In the genomic region with DNA sequence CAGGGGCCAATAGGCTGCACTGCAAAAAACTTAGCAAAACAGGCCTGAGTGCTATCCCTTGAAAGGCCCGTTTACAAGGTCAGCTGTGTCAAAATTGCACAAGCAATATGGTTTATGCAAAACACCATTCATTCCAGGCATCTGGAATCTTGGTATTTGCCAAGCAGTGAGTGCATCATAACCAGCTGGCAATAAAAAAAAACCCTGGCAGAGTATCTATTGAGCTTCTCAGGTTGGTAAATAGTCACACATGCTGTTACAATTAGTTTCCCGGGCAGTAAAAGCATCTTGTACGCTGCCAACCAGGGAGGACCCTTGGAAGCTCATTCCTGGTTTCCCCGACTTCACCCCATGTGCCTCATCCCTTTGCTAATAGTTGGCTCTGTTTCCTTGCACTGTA, we compare ENCODE assay signal across 9 cellular contexts.
A peak's percentile ranks its signal among the peaks of the same experiment; 100 is the strongest.
DNase-seq lines count a peak whose midpoint lies in the region; TF ChIP-seq lines count a peak whose summit lies in the region.
"Had no signal": no experiment of that assay in that cellular context is flagged by ENCODE, and none has a peak within 500 bp of the region (broad histone marks: within the 10 kb centered on the region; RNA-seq: fewer than 3 reads in every experiment).

No MANE protein-coding gene starts in this region.

- peak; percentile 60 for DNase-seq in AG08396 (ENCODE audit: low spot score)
- peak; percentile 63 for DNase-seq in NCI-H1694 (lab: John Stamatoyannopoulos, UW)
- peak; percentile 31 for DNase-seq in epithelial cell of prostate (ENCODE audit: low read depth, low spot score)
- DNase-seq in WERI-Rb-1: no peak
- no peak for DNase-seq in activated CD4-positive, alpha-beta T cell treated with anti-CD3 and anti-CD28 coated beads for 1 hour
- DNase-seq in LoVo (ENCODE audit: low spot score): no peak
- DNase-seq: stimulated activated naive CD4-positive, alpha-beta T cell had no signal

- no peaks in the 10 kb centered on the region for H3K27me3 ChIP-seq in WERI-Rb-1 (ENCODE audit: insufficient read depth, low read depth, severe bottlenecking)
- H3K27me3 ChIP-seq: right atrium auricular region had no signal

- H3K27ac ChIP-seq in epithelial cell of prostate: peak overlapping the region; percentile 31
- no peak overlapping the region for H3K27ac ChIP-seq in WERI-Rb-1
- H3K27ac ChIP-seq: C4-2B, right atrium auricular region had no signal

- no peaks in the 10 kb centered on the region for H3K9me3 ChIP-seq in WERI-Rb-1 (ENCODE audit: severe bottlenecking)
- H3K9me3 ChIP-seq: right atrium auricular region had no signal

- H3K4me3 ChIP-seq in WERI-Rb-1 (ENCODE audit: low read depth, low read length): no peak overlapping the region
- H3K4me3 ChIP-seq: right atrium auricular region had no signal

- H3K36me3 ChIP-seq in WERI-Rb-1: peaks cover 15% of the 10 kb centered on the region

- no peak for TF ChIP-seq CTCF in WERI-Rb-1 (IDR thresholded peaks at IDR 0.05; ENCODE audit: low read depth, low read length)

Comparison
In these comparisons a context has a peak if more than half of its experiments do, and no peak if none do; other contexts are left out.
1. DNase-seq: peak in AG08396 (single experiment), NCI-H1694 (single experiment) and epithelial cell of prostate (single experiment); none in WERI-Rb-1 (single experiment), activated CD4-positive, alpha-beta T cell treated with anti-CD3 and anti-CD28 coated beads for 1 hour (single experiment) and LoVo (single experiment).